12 cellular contexts compared by ENCODE assay signal in the genomic region with DNA sequence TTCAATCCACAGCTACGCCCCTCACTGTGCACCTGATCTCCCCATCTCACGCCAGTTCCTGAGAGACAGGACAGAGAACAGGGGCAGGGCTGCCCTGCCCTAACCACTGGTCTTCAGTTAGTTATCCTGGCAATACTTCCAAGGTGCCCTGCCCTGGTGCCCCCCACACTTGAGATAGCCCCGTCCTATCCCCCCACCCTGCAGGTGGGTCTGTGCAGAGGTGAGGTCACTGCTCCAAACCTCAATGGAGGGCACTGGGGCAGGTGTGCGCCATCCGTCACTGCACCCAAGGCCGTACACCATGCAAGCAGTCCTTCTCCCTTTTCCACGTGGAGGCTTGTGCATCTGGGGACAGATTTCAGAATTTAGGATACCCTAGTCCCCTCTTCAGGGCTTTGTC. TPM values are rescaled to one million over a fixed set of nuclear protein-coding genes. Genes with fewer than 3 reads are reported as not detected.
DNase-seq lines count a peak whose midpoint lies in the region; ATAC-seq, FAIRE-seq and TF ChIP-seq lines count a peak whose summit lies in the region.
"Not testable (repeated sequence)": the region's sequence is repeated elsewhere in the genome, so short reads cannot be mapped to it uniquely, and the experiment has no call there.
"Had no signal": no experiment of that assay in that cellular context is flagged by ENCODE, and none has a peak within 500 bp of the region (broad histone marks: within the 10 kb centered on the region; RNA-seq: fewer than 3 reads in every experiment).

No MANE protein-coding gene starts in this region.

- not testable (repeated sequence) for TF ChIP-seq POLR2A in HepG2 (IDR thresholded peaks at IDR 0.05; ENCODE audit: insufficient read depth in 1 of 2, low read depth in 2 of 2, low read length in 2 of 2)

- not testable (repeated sequence) for H3K4me1 ChIP-seq in RWPE2 (ENCODE audit: insufficient read depth, poor library complexity, severe bottlenecking); aorta (ENCODE audit: control insufficient read depth in 1 of 2, insufficient read depth in 2 of 2, low read length in 2 of 2)
- H3K4me1 ChIP-seq in HepG2 (ENCODE audit: insufficient read depth, low read length) (peaks cover 53% of the 10 kb centered on the region), mucosa of descending colon (ENCODE audit: low read depth) (peaks cover 19% of the 10 kb centered on the region)

- POLR2A ChIA-PET in HepG2 (lab: Yijun Ruan, JAX), result not testable (repeated sequence)

- CTCF ChIA-PET in HepG2 (lab: Yijun Ruan, JAX; ENCODE audit: low intra/inter-chr PET ratio, low total read pairs), result not testable (repeated sequence)

- peaks cover 48% of the 10 kb centered on the region for H3K4me1 Mint-ChIP-seq in glutamatergic neuron (ENCODE audit: low read depth, unreplicated experiment)

- peak; percentile 2 for DNase-seq in RWPE2 (ENCODE audit: low spot score)
- DNase-seq in glutamatergic neuron, result peak; percentile 2
- DNase-seq in left ventricle myocardium superior, result peak; percentile 28
- DNase-seq in HepG2 (ENCODE audit: low spot score), result not testable (repeated sequence)
- peak in 2 of 3 donors; percentile 20 to 44 for DNase-seq in mucosa of descending colon
- DNase-seq in posterior vena cava (ENCODE audit: low spot score), result peak; percentile 73
- peak; percentile 30 to 46 for DNase-seq in aorta

- ATAC-seq in RWPE2 (ENCODE audit: low read depth); left ventricle myocardium superior; HepG2; mucosa of descending colon; aorta (ENCODE audit: low FRiP score): not testable (repeated sequence)

- H3K27ac Mint-ChIP-seq in glutamatergic neuron (ENCODE audit: unreplicated experiment), result not testable (repeated sequence)

- H3K36me3 ChIP-seq in RWPE2 (ENCODE audit: low read depth); HepG2 (replicated peaks in 1 of 2; ENCODE audit: control insufficient read depth in 1 of 2, insufficient read depth in 2 of 2, low read length in 2 of 2); mucosa of descending colon (ENCODE audit: low read depth); aorta (ENCODE audit: control insufficient read depth in 1 of 2, insufficient read depth in 2 of 2, low read length in 1 of 2): not testable (repeated sequence)

- not testable (repeated sequence) for H3K27me3 ChIP-seq in RWPE2 (ENCODE audit: insufficient read depth, poor library complexity, severe bottlenecking); HepG2 (ENCODE audit: control insufficient read depth in 1 of 2, insufficient read depth in 2 of 2, low read length in 2 of 2); aorta (ENCODE audit: control insufficient read depth in 1 of 2, insufficient read depth in 2 of 2, low read length in 1 of 2)

- TF ChIP-seq EP300 in HepG2 (IDR thresholded peaks at IDR 0.05; ENCODE audit: low read depth in 2 of 2, low read length in 2 of 2); HepG2 (CRISPR knock-in tag; IDR thresholded peaks at IDR 0.05; ENCODE audit: borderline replicate concordance): not testable (repeated sequence)

- not testable (repeated sequence) for H3K27ac ChIP-seq in RWPE2 (ENCODE audit: poor library complexity, severe bottlenecking); HepG2 (ENCODE audit: extremely low read length, insufficient read depth, low read length); aorta (ENCODE audit: low read depth in 1 of 2, low read length in 2 of 2)

- not testable (repeated sequence) for FAIRE-seq in HepG2 (lab: Jason Lieb, UNC)

- H3K4me3 Mint-ChIP-seq in glutamatergic neuron (ENCODE audit: unreplicated experiment), result peak overlapping the region; percentile 20

- H3K9me3 Mint-ChIP-seq in glutamatergic neuron (ENCODE audit: unreplicated experiment), result peaks cover 23% of the 10 kb centered on the region

- not testable (repeated sequence) for H3K36me3 Mint-ChIP-seq in glutamatergic neuron (ENCODE audit: unreplicated experiment)

- BruUV-seq in HepG2 (replicated peaks; lab: Mats Ljungman, UMichigan), result not testable (repeated sequence)

- H3K27me3 Mint-ChIP-seq in glutamatergic neuron (ENCODE audit: unreplicated experiment), result peaks cover 12% of the 10 kb centered on the region

- not testable (repeated sequence) for H2AFZ ChIP-seq in HepG2 (ENCODE audit: low read length)

- H3K4me3 ChIP-seq in RWPE2 (ENCODE audit: severe bottlenecking); HepG2 (replicated peaks in 1 of 3; ENCODE audit: insufficient read depth in 1 of 3, low read depth in 2 of 3, low read length in 3 of 3); mucosa of descending colon; aorta (ENCODE audit: low read length in 2 of 2): not testable (repeated sequence)

- not testable (repeated sequence) for H3K9ac ChIP-seq in HepG2 (ENCODE audit: insufficient read depth, low read depth, low read length)

- not testable (repeated sequence) for H4K20me1 ChIP-seq in HepG2 (ENCODE audit: insufficient read depth, low read length)

- H3K9me3 ChIP-seq in RWPE2 (ENCODE audit: severe bottlenecking); HepG2 (ENCODE audit: low read length); mucosa of descending colon; aorta (ENCODE audit: control insufficient read depth, low read length): not testable (repeated sequence)

- WGBS in HepG2 (ENCODE audit: low lambda C conversion rate), result 61% methylated on average over 7 of the region's 7 CpGs
- WGBS in aorta, 2 donors, result 57 to 59% methylated on average over 7 of the region's 7 CpGs

- TF ChIP-seq RAD21 in HepG2 (CRISPR knock-in tag; IDR thresholded peaks at IDR 0.05), result not testable (repeated sequence)

- not testable (repeated sequence) for TF ChIP-seq CTCF in RWPE2 (IDR thresholded peaks at IDR 0.05; ENCODE audit: poor library complexity, severe bottlenecking); glutamatergic neuron (IDR thresholded peaks at IDR 0.05; ENCODE audit: partially characterized antibody, unreplicated experiment); HepG2 (CRISPR knock-in tag; IDR thresholded peaks at IDR 0.05); mucosa of descending colon (IDR thresholded peaks at IDR 0.05)

- intact Hi-C loops in left ventricle myocardium superior (cut with micrococcal nuclease); HepG2 (cut with micrococcal nuclease; ENCODE audit: unreplicated experiment); mucosa of descending colon (cut with DNase I, micrococcal nuclease); posterior vena cava (cut with DNase I); aorta (cut with DNase I): not testable (repeated sequence)

- in situ Hi-C loops in HepG2 (cut with HindIII; ENCODE audit: extremely low pct_ligation_motif_present, low pct_unique_long_range_greater_than_20kb), result not testable (repeated sequence)

- H3K4me2 ChIP-seq in HepG2 (ENCODE audit: low read depth, low read length), result peak overlapping the region; percentile 95

- H3K79me2 ChIP-seq in HepG2 (ENCODE audit: insufficient read depth, low read length), result peaks cover 14% of the 10 kb centered on the region

RNA-seq across cellular contexts. Expression of a gene that starts 3.1 kb away (rescaled TPM):
- 85.1 TPM for total RNA-seq in glutamatergic neuron (ENCODE audit: unreplicated experiment)
- 157 TPM for total RNA-seq in left ventricle myocardium superior
- total RNA-seq in HepG2 (2016; rRNA removed; fragmentation: Illumina TruSeq; extraction: Trizol), result 68.5 and 79.8 TPM in 2 replicates
- total RNA-seq in HepG2 (2016; cell fraction: cytosol; rRNA removed; fragmentation: Illumina TruSeq; extraction: Trizol; ENCODE audit: low read depth), result 176 and 179 TPM in 2 replicates
- 65.6 and 85.2 TPM in 2 replicates for total RNA-seq in HepG2 (2016; cell fraction: insoluble cytoplasmic fraction; rRNA removed; fragmentation: Illumina TruSeq; extraction: Trizol)
- total RNA-seq in HepG2 (2016; cell fraction: membrane; rRNA removed; fragmentation: Illumina TruSeq; extraction: Trizol), result 80.3 and 84.6 TPM in 2 replicates
- 40.6 and 44.2 TPM in 2 replicates for total RNA-seq in HepG2 (2016; cell fraction: nucleus; rRNA removed; fragmentation: Illumina TruSeq; extraction: Trizol)
- polyA plus RNA-seq in HepG2 (2011; rRNA removed), result 63.7 and 67.2 TPM in 2 replicates
- 53.6 and 85.6 TPM in 2 replicates for polyA plus RNA-seq in HepG2 (2011; cell fraction: cytosol; rRNA removed)
- polyA plus RNA-seq in HepG2 (2011; cell fraction: nucleus; rRNA removed), result 128 and 148 TPM in 2 replicates
- polyA plus RNA-seq in HepG2 (2012), result 39.6 and 40.6 TPM in 2 replicates
- 61.1 and 71.8 TPM in 2 replicates for polyA plus RNA-seq in HepG2 (2016; cell fraction: cytosol; fragmentation: Illumina TruSeq; extraction: Trizol; ENCODE audit: low read depth)
- polyA plus RNA-seq in HepG2 (2016; cell fraction: insoluble cytoplasmic fraction; fragmentation: Illumina TruSeq; extraction: Trizol; ENCODE audit: low read depth), result 67.8 and 88.5 TPM in 2 replicates
- 68.9 and 78.2 TPM in 2 replicates for polyA plus RNA-seq in HepG2 (2016; cell fraction: membrane; fragmentation: Illumina TruSeq; extraction: Trizol; ENCODE audit: low read depth)
- polyA plus RNA-seq in HepG2 (2016; cell fraction: nucleus; fragmentation: Illumina TruSeq; extraction: Trizol; ENCODE audit: insufficient read depth, low read depth), result 101 and 105 TPM in 2 replicates
- 109 and 143 TPM in 2 replicates for polyA minus RNA-seq in HepG2 (2011; rRNA and poly(A)+ RNA removed; ENCODE audit: low replicate concordance)
- polyA minus RNA-seq in HepG2 (2011; cell fraction: cytosol; rRNA and poly(A)+ RNA removed), result 29.5 and 39.2 TPM in 2 replicates
- polyA minus RNA-seq in HepG2 (2011; cell fraction: nucleus; rRNA and poly(A)+ RNA removed), result 39.4 and 44.6 TPM in 2 replicates
- 10 to 100 TPM; 65.3 to 99.7 (median 90.6) TPM for total RNA-seq in mucosa of descending colon
- total RNA-seq in posterior vena cava, result 10 to 100 TPM; 38.6 to 38.9 TPM
- 10 to 100 TPM; 37.1 to 38.5 TPM for total RNA-seq in aorta
- polyA plus RNA-seq in aorta, result 10 to 100 TPM; 29.9 to 56.2 TPM

RNA-seq across cellular contexts. Expression of a gene that starts 18.6 kb away (rescaled TPM):
- total RNA-seq in glutamatergic neuron (ENCODE audit: unreplicated experiment), result not detected
- total RNA-seq in left ventricle myocardium superior, result 0.32 TPM
- total RNA-seq in HepG2 (2016; rRNA removed; fragmentation: Illumina TruSeq; extraction: Trizol), result 0.34 and 0.38 TPM in 2 replicates
- total RNA-seq in HepG2 (2016; cell fraction: cytosol; rRNA removed; fragmentation: Illumina TruSeq; extraction: Trizol; ENCODE audit: low read depth), result 0.40 TPM in 1 of 2 replicates, not detected in the other
- total RNA-seq in HepG2 (2016; cell fraction: insoluble cytoplasmic fraction; rRNA removed; fragmentation: Illumina TruSeq; extraction: Trizol), result 0.24 TPM in 1 of 2 replicates, not detected in the other
- 0.34 and 0.38 TPM in 2 replicates for total RNA-seq in HepG2 (2016; cell fraction: membrane; rRNA removed; fragmentation: Illumina TruSeq; extraction: Trizol)
- total RNA-seq in HepG2 (2016; cell fraction: nucleus; rRNA removed; fragmentation: Illumina TruSeq; extraction: Trizol), result not detected in 2 replicates
- 1.4 and 2.3 TPM in 2 replicates for polyA plus RNA-seq in HepG2 (2011; rRNA removed)
- 0.93 and 2.4 TPM in 2 replicates for polyA plus RNA-seq in HepG2 (2011; cell fraction: cytosol; rRNA removed)
- polyA plus RNA-seq in HepG2 (2011; cell fraction: nucleus; rRNA removed), result 4.4 and 6.2 TPM in 2 replicates
- 1.5 and 1.7 TPM in 2 replicates for polyA plus RNA-seq in HepG2 (2012)
- 0.69 and 0.92 TPM in 2 replicates for polyA plus RNA-seq in HepG2 (2016; cell fraction: cytosol; fragmentation: Illumina TruSeq; extraction: Trizol; ENCODE audit: low read depth)
- polyA plus RNA-seq in HepG2 (2016; cell fraction: insoluble cytoplasmic fraction; fragmentation: Illumina TruSeq; extraction: Trizol; ENCODE audit: low read depth), result 0.71 and 0.76 TPM in 2 replicates
- 0.49 and 0.63 TPM in 2 replicates for polyA plus RNA-seq in HepG2 (2016; cell fraction: membrane; fragmentation: Illumina TruSeq; extraction: Trizol; ENCODE audit: low read depth)
- 1.7 and 3.0 TPM in 2 replicates for polyA plus RNA-seq in HepG2 (2016; cell fraction: nucleus; fragmentation: Illumina TruSeq; extraction: Trizol; ENCODE audit: insufficient read depth, low read depth)
- polyA minus RNA-seq in HepG2 (2011; rRNA and poly(A)+ RNA removed; ENCODE audit: low replicate concordance), result 0.44 and 0.52 TPM in 2 replicates
- 0.99 TPM in 1 of 2 replicates, not detected in the other for polyA minus RNA-seq in HepG2 (2011; cell fraction: cytosol; rRNA and poly(A)+ RNA removed)
- polyA minus RNA-seq in HepG2 (2011; cell fraction: nucleus; rRNA and poly(A)+ RNA removed), result not detected in 2 replicates
- total RNA-seq in mucosa of descending colon, result 100 to 1,000 TPM in 1 of 3 donors, 10 to 100 TPM in 2; 16.8 to 456 (median 20.5) TPM
- under 1 TPM; 0.67 to 0.69 TPM for total RNA-seq in posterior vena cava
- total RNA-seq in aorta, result 1 to 10 TPM in 1 of 2 donors, under 1 TPM in 1; 0.84 to 1.1 TPM
- 1 to 10 TPM in 1 of 2 donors, under 1 TPM in 1; 0.90 to 5.6 TPM for polyA plus RNA-seq in aorta
- total RNA-seq: A673; CD4-positive, alpha-beta memory T cell; Daoy; GM23248 had no signal
- polyA plus RNA-seq: AG04450; CD4-positive, alpha-beta memory T cell; GM23248 had no signal

RNA-seq across cellular contexts. Expression of a gene that starts 29.4 kb away (rescaled TPM):
- 147 TPM for total RNA-seq in glutamatergic neuron (ENCODE audit: unreplicated experiment)
- 41.7 TPM for total RNA-seq in left ventricle myocardium superior
- 22.2 and 33.1 TPM in 2 replicates for total RNA-seq in HepG2 (2016; rRNA removed; fragmentation: Illumina TruSeq; extraction: Trizol)
- total RNA-seq in HepG2 (2016; cell fraction: cytosol; rRNA removed; fragmentation: Illumina TruSeq; extraction: Trizol; ENCODE audit: low read depth), result 146 and 177 TPM in 2 replicates
- 17.4 and 30.2 TPM in 2 replicates for total RNA-seq in HepG2 (2016; cell fraction: insoluble cytoplasmic fraction; rRNA removed; fragmentation: Illumina TruSeq; extraction: Trizol)
- 86.9 and 114 TPM in 2 replicates for total RNA-seq in HepG2 (2016; cell fraction: membrane; rRNA removed; fragmentation: Illumina TruSeq; extraction: Trizol)
- total RNA-seq in HepG2 (2016; cell fraction: nucleus; rRNA removed; fragmentation: Illumina TruSeq; extraction: Trizol), result 11.7 and 11.9 TPM in 2 replicates
- 27.6 and 29.5 TPM in 2 replicates for polyA plus RNA-seq in HepG2 (2011; rRNA removed)
- 25.8 and 50.8 TPM in 2 replicates for polyA plus RNA-seq in HepG2 (2011; cell fraction: cytosol; rRNA removed)
- polyA plus RNA-seq in HepG2 (2011; cell fraction: nucleus; rRNA removed), result 19.2 and 22.8 TPM in 2 replicates
- polyA plus RNA-seq in HepG2 (2012), result 13.4 and 25.7 TPM in 2 replicates
- polyA plus RNA-seq in HepG2 (2016; cell fraction: cytosol; fragmentation: Illumina TruSeq; extraction: Trizol; ENCODE audit: low read depth), result 235 and 253 TPM in 2 replicates
- polyA plus RNA-seq in HepG2 (2016; cell fraction: insoluble cytoplasmic fraction; fragmentation: Illumina TruSeq; extraction: Trizol; ENCODE audit: low read depth), result 19.0 and 25.9 TPM in 2 replicates
- polyA plus RNA-seq in HepG2 (2016; cell fraction: membrane; fragmentation: Illumina TruSeq; extraction: Trizol; ENCODE audit: low read depth), result 124 and 129 TPM in 2 replicates
- polyA plus RNA-seq in HepG2 (2016; cell fraction: nucleus; fragmentation: Illumina TruSeq; extraction: Trizol; ENCODE audit: insufficient read depth, low read depth), result 21.4 TPM in 2 replicates
- polyA minus RNA-seq in HepG2 (2011; rRNA and poly(A)+ RNA removed; ENCODE audit: low replicate concordance), result 17.1 and 32.9 TPM in 2 replicates
- 13.6 and 21.6 TPM in 2 replicates for polyA minus RNA-seq in HepG2 (2011; cell fraction: cytosol; rRNA and poly(A)+ RNA removed)
- polyA minus RNA-seq in HepG2 (2011; cell fraction: nucleus; rRNA and poly(A)+ RNA removed), result 4.8 and 7.1 TPM in 2 replicates
- total RNA-seq in mucosa of descending colon, result 10 to 100 TPM; 33.7 to 46.8 (median 37.6) TPM
- 10 to 100 TPM; 41.9 to 49.1 TPM for total RNA-seq in posterior vena cava
- total RNA-seq in aorta, result 10 to 100 TPM; 46.7 to 54.3 TPM
- 100 to 1,000 TPM; 164 to 278 TPM for polyA plus RNA-seq in aorta

Comparison
In these comparisons a context has a peak if more than half of its experiments do, and no peak if none do; other contexts are left out.
1. RNA of a gene that starts 18.6 kb away (total RNA-seq): 16.8 to 456 TPM in mucosa of descending colon; 0.84 to 1.1 TPM in aorta, 0.67 to 0.69 TPM in posterior vena cava, 0.24 to 0.40 TPM in HepG2, 0.32 TPM in left ventricle myocardium superior (single experiment) and not detected in glutamatergic neuron (single experiment); every median in the first group is over 4 times any median in the second.